In genomic region chr10:58385784-58386112, GRCh38 we compare ENCODE assay signal across 8 cellular contexts. TPM values are rescaled to one million over a fixed set of nuclear protein-coding genes. Genes with fewer than 3 reads are reported as not detected.
DNase-seq lines count a peak whose midpoint lies in the region; ATAC-seq and TF ChIP-seq lines count a peak whose summit lies in the region.

No MANE protein-coding gene starts in this region.

- H3K4me3 ChIP-seq in A673 (ENCODE audit: low read depth, low read length, poor library complexity, severe bottlenecking) (peak overlapping the region; percentile 80), GM12865 (ENCODE audit: low read depth, low read length) (peak overlapping the region; percentile 79), colonic mucosa (peak overlapping the region; percentile 94), lower lobe of right lung (peak overlapping the region; percentile 90), testis (peak overlapping the region; percentile 88 to 94)

- H3K36me3 ChIP-seq in A673 (ENCODE audit: insufficient read depth, low read length, poor library complexity, severe bottlenecking): peaks cover 43% of the 10 kb centered on the region
- no peaks in the 10 kb centered on the region for H3K36me3 ChIP-seq in colonic mucosa
- peaks cover 33% of the 10 kb centered on the region for H3K36me3 ChIP-seq in lower lobe of right lung
- H3K36me3 ChIP-seq in testis (ENCODE audit: low read depth, missing control alignments): no peaks in the 10 kb centered on the region

- CTCF ChIA-PET in A673 (lab: Charles Lee): interaction anchor here (0.6 kb wide), 1 partner anchor 10 kb away, joined by 3 read pairs; no protein-coding TSS in a partner anchor
- CTCF ChIA-PET in RWPE1 (lab: Yijun Ruan, JAX): interaction anchor here (0.7 to 1.1 kb wide), 2 partner anchors 14 to 101 kb away, joined by 3 to 5 read pairs; no protein-coding TSS in a partner anchor

- TF ChIP-seq POLR2A in testis (IDR thresholded peaks at IDR 0.05): no peak

- H3K4me1 ChIP-seq in A673 (ENCODE audit: insufficient read depth, low read length, poor library complexity, severe bottlenecking) (peaks cover 7% of the 10 kb centered on the region), colonic mucosa (peaks cover 10% of the 10 kb centered on the region), lower lobe of right lung (peaks cover 16% of the 10 kb centered on the region), testis (peaks cover 20% of the 10 kb centered on the region)

- BruUV-seq in A673 (replicated peaks; lab: Mats Ljungman, UMichigan): TSS peak; percentile 46

- H3K9ac ChIP-seq in colonic mucosa (ENCODE audit: low read depth in 2 of 2, low read length in 2 of 2): peak overlapping the region; percentile 68 to 76

- DNase-seq in A673 (ENCODE audit: low spot score) (peak; percentile 36), GM12865 (ENCODE audit: low read depth) (peak; percentile 18), RWPE1 (ENCODE audit: low spot score) (peak; percentile 49), colonic mucosa (peak; percentile 64), lower lobe of right lung (peak; percentile 51), testis (peak; percentile 43), NCI-H187 (lab: John Stamatoyannopoulos, UW) (no peak)

- POLR2A ChIA-PET in A673 (lab: Charles Lee; ENCODE audit: low non-redundant PET): no interaction called here
- POLR2A ChIA-PET in RWPE1 (lab: Yijun Ruan, JAX; ENCODE audit: low non-redundant PET): interaction anchor here (0.7 kb wide), 1 partner anchor 45 kb away, joined by 3 read pairs; no protein-coding TSS in a partner anchor

- 0 to 1% methylated on average over 15 of the region's 15 CpGs for WGBS in testis, 2 donors

- TF ChIP-seq CTCF in A673 (conservative IDR thresholded peaks at IDR 0.05; ENCODE audit: low read depth, low read length) (no peak), GM12865 (IDR thresholded peaks at IDR 0.05; ENCODE audit: insufficient read depth, low read depth, low read length, missing control alignments) (no peak), RWPE1 (conservative IDR thresholded peaks at IDR 0.05; ENCODE audit: low read depth) (no peak), colonic mucosa (IDR thresholded peaks at IDR 0.05) (no peak), lower lobe of right lung (IDR thresholded peaks at IDR 0.05) (no peak), testis (IDR thresholded peaks at IDR 0.05) (no peak)

- peak overlapping the region; percentile 84 for H3K27ac ChIP-seq in A673 (ENCODE audit: low read depth, low read length, poor library complexity, severe bottlenecking)
- H3K27ac ChIP-seq in RWPE1: peak overlapping the region; percentile 91
- H3K27ac ChIP-seq in colonic mucosa: peak overlapping the region; percentile 69
- peak overlapping the region; percentile 87 for H3K27ac ChIP-seq in lower lobe of right lung
- H3K27ac ChIP-seq in testis: peak overlapping the region; percentile 92 to 97

- H3K27me3 ChIP-seq in A673 (replicated peaks; ENCODE audit: insufficient read depth, low read depth, low read length, poor library complexity) (no peaks in the 10 kb centered on the region), colonic mucosa (no peaks in the 10 kb centered on the region), lower lobe of right lung (ENCODE audit: low read depth) (no peaks in the 10 kb centered on the region), testis (no peaks in the 10 kb centered on the region)

- ATAC-seq in HG02981 (IDR thresholded peaks at IDR 0.05; ENCODE audit: unreplicated experiment): peak; percentile 5
- ATAC-seq in lower lobe of right lung: peak; percentile 3 to 31

- H3K9me3 ChIP-seq in A673 (ENCODE audit: low read depth, low read length, poor library complexity, severe bottlenecking): no peaks in the 10 kb centered on the region
- no peaks in the 10 kb centered on the region for H3K9me3 ChIP-seq in colonic mucosa
- no peaks in the 10 kb centered on the region for H3K9me3 ChIP-seq in lower lobe of right lung
- no peaks in the 10 kb centered on the region for H3K9me3 ChIP-seq in testis

- intact Hi-C loops in A673 (cut with micrococcal nuclease; ENCODE audit: unreplicated experiment) (loop anchor here (1.0 to 2.0 kb wide), 2 partner anchors 86 to 209 kb away; no protein-coding TSS in a partner anchor), colonic mucosa (cut with DNase I) (loop anchor here (10.0 kb wide), 2 partner anchors 51 to 211 kb away; partner anchors contain the start of gene UBE2D1), lower lobe of right lung (cut with DNase I) (no loop called here), testis (cut with DNase I; ENCODE audit: low total_unique reads) (no loop called here)

RNA-seq across cellular contexts. Expression of gene TFAM, which starts 0.5 kb away (rescaled TPM):
- total RNA-seq in A673 (2021) (99.1 and 113 TPM in 2 replicates), colonic mucosa (10 to 100 TPM; 52.6 to 63.1 TPM), lower lobe of right lung (25.9 TPM), testis (10 to 100 TPM; 36.3 to 57.2 TPM)
- polyA plus RNA-seq in testis (ENCODE audit: insufficient read depth, low read depth, low replicate concordance): 65.7 TPM

RNA-seq across cellular contexts. Expression of gene UBE2D1, which starts 50.9 kb away (rescaled TPM):
- total RNA-seq in A673 (2021): 16.9 and 18.6 TPM in 2 replicates
- 10 to 100 TPM; 14.6 to 18.4 TPM for total RNA-seq in colonic mucosa
- 22.9 TPM for total RNA-seq in lower lobe of right lung
- total RNA-seq in testis: 10 to 100 TPM in 1 of 2 donors, 1 to 10 TPM in 1; 8.4 to 13.1 TPM
- 10.0 TPM for polyA plus RNA-seq in testis (ENCODE audit: insufficient read depth, low read depth, low replicate concordance)

Comparison
In these comparisons a context has a peak if more than half of its experiments do, and no peak if none do; other contexts are left out.
1. DNase-seq: peak in A673 (single experiment), GM12865 (single experiment), RWPE1 (single experiment), colonic mucosa (single experiment), lower lobe of right lung (single experiment) and testis (single experiment); none in NCI-H187 (0 of 2).
2. intact Hi-C loops: an anchor here in A673 (1.0 to 2.0 kb wide) and colonic mucosa (10.0 kb wide); none called in lower lobe of right lung and testis.
3. Peak in every context shown above with its lines, with median percentiles within 50 percentile points of each other: H3K27ac ChIP-seq and H3K4me3 ChIP-seq.